ENCODE assay signal across 11 cellular contexts in genomic region chr7:140084972-140085371, GRCh38. TPM values are rescaled to one million over a fixed set of nuclear protein-coding genes. Genes with fewer than 3 reads are reported as not detected.
DNase-seq lines count a peak whose midpoint lies in the region; ATAC-seq and TF ChIP-seq lines count a peak whose summit lies in the region.
"Had no signal": no experiment of that assay in that cellular context is flagged by ENCODE, and none has a peak within 500 bp of the region (broad histone marks: within the 10 kb centered on the region; RNA-seq: fewer than 3 reads in every experiment).

No MANE protein-coding gene starts in this region.

- peaks cover 2% of the 10 kb centered on the region for H3K27me3 Mint-ChIP-seq in activated CD8-positive, alpha-beta T cell treated with anti-CD3 and anti-CD28 coated beads, Interleukin-2, amount 10 ng/mL, durations not matched to agents 7 days and 5 days (ENCODE audit: low read depth)

- peaks cover 27% of the 10 kb centered on the region for H3K4me1 Mint-ChIP-seq in activated CD8-positive, alpha-beta T cell treated with anti-CD3 and anti-CD28 coated beads, Interleukin-2, amount 10 ng/mL, durations not matched to agents 7 days and 5 days (ENCODE audit: low read depth)

- DNase-seq in stimulated activated CD8-positive, alpha-beta memory T cell treated with anti-CD3 and anti-CD28 coated beads, Interleukin-15, amount 100 ng/mL, for 48 hours (ENCODE audit: low read depth in 2 of 2): peak; percentile 25 to 39
- no peak for DNase-seq in stimulated activated CD8-positive, alpha-beta memory T cell treated with anti-CD3 and anti-CD28 coated beads, Interleukin-4, amount 100 ng/mL, for 48 hours
- peak; percentile 64 for DNase-seq in activated CD8-positive, alpha-beta T cell treated with anti-CD3 and anti-CD28 coated beads, Interleukin-2, amount 10 ng/mL, durations not matched to agents 7 days and 5 days
- DNase-seq in upper lobe of right lung: no peak
- no peak for DNase-seq in iPS-NIHi7 (ENCODE audit: extremely low spot score)
- DNase-seq in thyroid gland: no peak
- DNase-seq in Kasumi-1 (lab: John Stamatoyannopoulos, UW): no peak
- DNase-seq: nucleus accumbens had no signal

- intact Hi-C loops in upper lobe of right lung (cut with DNase I) (no loop called here), thyroid gland (cut with DNase I) (no loop called here)

- ATAC-seq in HG03066 (IDR thresholded peaks at IDR 0.05; ENCODE audit: low read depth, unreplicated experiment) (peak; percentile 91), upper lobe of right lung (peak; percentile 34)
- ATAC-seq in activated CD8-positive, alpha-beta T cell treated with anti-CD3 and anti-CD28 coated beads, Interleukin-2, amount 10 ng/mL, durations not matched to agents 7 days and 5 days: peak; percentile 79

- WGBS in thyroid gland, 2 donors: 61 to 70% methylated on average over 8 of the region's 8 CpGs

- H3K4me1 ChIP-seq in upper lobe of right lung (no peaks in the 10 kb centered on the region), thyroid gland (no peaks in the 10 kb centered on the region)
- H3K4me1 ChIP-seq: BLaER1 treated with 17β-estradiol and CSF1 and Interleukin-3, amounts not matched to agents 10 nM and 100 nM had no signal

- H3K27me3 ChIP-seq in upper lobe of right lung: no peaks in the 10 kb centered on the region
- H3K27me3 ChIP-seq in thyroid gland: no peaks in the 10 kb centered on the region
- H3K27me3 ChIP-seq: BLaER1 treated with 17β-estradiol and CSF1 and Interleukin-3, amounts not matched to agents 10 nM and 100 nM had no signal

- H3K9me3 Mint-ChIP-seq in activated CD8-positive, alpha-beta T cell treated with anti-CD3 and anti-CD28 coated beads, Interleukin-2, amount 10 ng/mL, durations not matched to agents 7 days and 5 days (ENCODE audit: insufficient read depth): no peaks in the 10 kb centered on the region

- no peaks in the 10 kb centered on the region for H3K9me3 ChIP-seq in upper lobe of right lung
- H3K9me3 ChIP-seq in thyroid gland: no peaks in the 10 kb centered on the region
- H3K9me3 ChIP-seq: BLaER1 treated with 17β-estradiol and CSF1 and Interleukin-3, amounts not matched to agents 10 nM and 100 nM; thoracic aorta had no signal

- CTCF ChIA-PET in activated CD8-positive, alpha-beta T cell treated with anti-CD3 and anti-CD28 coated beads, Interleukin-2, amount 10 ng/mL, durations not matched to agents 7 days and 5 days (lab: Charles Lee): interaction anchor here (1.6 kb wide), 1 partner anchor 220 kb away, joined by 5 read pairs; no protein-coding TSS in a partner anchor

- H3K36me3 ChIP-seq in upper lobe of right lung: peaks cover 13% of the 10 kb centered on the region
- H3K36me3 ChIP-seq in thyroid gland: peaks cover 0 to 2% of the 10 kb centered on the region in 2 donors
- H3K36me3 ChIP-seq: thoracic aorta had no signal

- POLR2A ChIA-PET in activated CD8-positive, alpha-beta T cell treated with anti-CD3 and anti-CD28 coated beads, Interleukin-2, amount 10 ng/mL, durations not matched to agents 7 days and 5 days (lab: Charles Lee): interaction anchor here (1.0 kb wide), 1 partner anchor 22 kb away, joined by 3 read pairs; the partner anchor contains the start of gene PARP12

- TF ChIP-seq CTCF in upper lobe of right lung (IDR thresholded peaks at IDR 0.05) (no peak), thyroid gland (IDR thresholded peaks at IDR 0.05) (no peak)

- H3K27ac ChIP-seq in upper lobe of right lung (no peak overlapping the region), thyroid gland (no peak overlapping the region)
- H3K27ac ChIP-seq: BLaER1 treated with 17β-estradiol and CSF1 and Interleukin-3, amounts not matched to agents 10 nM and 100 nM; thoracic aorta had no signal

- peak overlapping the region; percentile 5 for H3K4me3 Mint-ChIP-seq in activated CD8-positive, alpha-beta T cell treated with anti-CD3 and anti-CD28 coated beads, Interleukin-2, amount 10 ng/mL, durations not matched to agents 7 days and 5 days

- no peak overlapping the region for H3K4me3 ChIP-seq in upper lobe of right lung
- no peak overlapping the region for H3K4me3 ChIP-seq in thyroid gland (replicated peaks in 1 of 3)
- H3K4me3 ChIP-seq: BLaER1 treated with 17β-estradiol and CSF1 and Interleukin-3, amounts not matched to agents 10 nM and 100 nM; thoracic aorta had no signal

- TF ChIP-seq POLR2A in thyroid gland (IDR thresholded peaks at IDR 0.05): no peak

- H3K36me3 Mint-ChIP-seq in activated CD8-positive, alpha-beta T cell treated with anti-CD3 and anti-CD28 coated beads, Interleukin-2, amount 10 ng/mL, durations not matched to agents 7 days and 5 days (ENCODE audit: low read depth): no peaks in the 10 kb centered on the region

- H3K27ac Mint-ChIP-seq in activated CD8-positive, alpha-beta T cell treated with anti-CD3 and anti-CD28 coated beads, Interleukin-2, amount 10 ng/mL, durations not matched to agents 7 days and 5 days: peak overlapping the region; percentile 29

RNA-seq across cellular contexts. Expression of gene PARP12, which starts 22.2 kb away (rescaled TPM):
- total RNA-seq in activated CD8-positive, alpha-beta T cell treated with anti-CD3 and anti-CD28 coated beads, Interleukin-2, amount 10 ng/mL, durations not matched to agents 7 days and 5 days: 10 to 100 TPM; 96.9 to 98.3 TPM
- total RNA-seq in upper lobe of right lung: 100 TPM
- 10 to 100 TPM; 37.4 to 46.9 (median 38.9) TPM for total RNA-seq in thyroid gland

Comparison
In these comparisons a context has a peak if more than half of its experiments do, and no peak if none do; other contexts are left out.
1. DNase-seq: peak in stimulated activated CD8-positive, alpha-beta memory T cell treated with anti-CD3 and anti-CD28 coated beads, Interleukin-15, amount 100 ng/mL, for 48 hours (2 of 2) and activated CD8-positive, alpha-beta T cell treated with anti-CD3 and anti-CD28 coated beads, Interleukin-2, amount 10 ng/mL, durations not matched to agents 7 days and 5 days (single experiment); none in stimulated activated CD8-positive, alpha-beta memory T cell treated with anti-CD3 and anti-CD28 coated beads, Interleukin-4, amount 100 ng/mL, for 48 hours (single experiment), upper lobe of right lung (single experiment), iPS-NIHi7 (single experiment), thyroid gland (0 of 2) and Kasumi-1 (0 of 2).
2. ATAC-seq: peak in every context shown above with its lines; median percentile 91 in HG03066; 79 in activated CD8-positive, alpha-beta T cell treated with anti-CD3 and anti-CD28 coated beads, Interleukin-2, amount 10 ng/mL, durations not matched to agents 7 days and 5 days; 34 in upper lobe of right lung.